Comparison of ENCODE assay signal across 8 cellular contexts in genomic region chr11:43943357-43943930, GRCh38. TPM values are rescaled to one million over a fixed set of nuclear protein-coding genes. Genes with fewer than 3 reads are reported as not detected.
DNase-seq lines count a peak whose midpoint lies in the region; ATAC-seq and TF ChIP-seq lines count a peak whose summit lies in the region.

No MANE protein-coding gene starts in this region.

- no peaks in the 10 kb centered on the region for H3K9me3 ChIP-seq in T-helper 17 cell (ENCODE audit: control insufficient read depth, low read length, poor library complexity, severe bottlenecking)
- H3K9me3 ChIP-seq in fibroblast of lung (ENCODE audit: control insufficient read depth, insufficient read depth, low read depth, low read length): no peaks in the 10 kb centered on the region
- H3K9me3 ChIP-seq in psoas muscle: no peaks in the 10 kb centered on the region

- peaks cover 3% of the 10 kb centered on the region; the same call in 2 of the 3 replicates for H3K36me3 Mint-ChIP-seq in GM23338 (ENCODE audit: low read depth)
- H3K36me3 Mint-ChIP-seq in T-helper 17 cell (ENCODE audit: low read depth): peaks cover 13% of the 10 kb centered on the region

- H3K9ac ChIP-seq in fibroblast of lung (ENCODE audit: insufficient read depth, low read length): peak overlapping the region; percentile 47

- H3K4me2 ChIP-seq in GM23338: peak overlapping the region; percentile 93
- H3K4me2 ChIP-seq in fibroblast of lung (ENCODE audit: extremely low read depth, insufficient read depth, low read length): peak overlapping the region; percentile 64

- H3K79me2 ChIP-seq in GM23338 (replicated peaks; ENCODE audit: insufficient read depth): no peaks in the 10 kb centered on the region
- no peaks in the 10 kb centered on the region for H3K79me2 ChIP-seq in fibroblast of lung (ENCODE audit: control insufficient read depth, insufficient read depth, low read length)

- H3K27ac ChIP-seq in GM23338 (ENCODE audit: low read depth) (no peak overlapping the region), fibroblast of lung (ENCODE audit: insufficient read depth, low read length) (no peak overlapping the region), psoas muscle (peak overlapping the region; percentile 79)

- H3K9me3 Mint-ChIP-seq in GM23338: peaks cover 2% of the 10 kb centered on the region; the same call in 1 of the 3 replicates

- H3F3A ChIP-seq in GM23338 (replicated peaks; ENCODE audit: low read depth): no peaks in the 10 kb centered on the region

- H3K4me1 Mint-ChIP-seq in GM23338: peaks cover 16% of the 10 kb centered on the region
- H3K4me1 Mint-ChIP-seq in T-helper 17 cell: peaks cover 15% of the 10 kb centered on the region

- peak overlapping the region; percentile 66 for H3K4me3 ChIP-seq in GM23338
- peak overlapping the region; percentile 16 to 60 (median 37) for H3K4me3 ChIP-seq in fibroblast of lung (replicated peaks in 1 of 4; ENCODE audit: control extremely low read depth in 1 of 4, insufficient read depth in 1 of 4, low read depth in 3 of 4, low read length in 4 of 4)
- H3K4me3 ChIP-seq in psoas muscle: peak overlapping the region; percentile 83

- H3K27me3 Mint-ChIP-seq in GM23338 (ENCODE audit: insufficient read depth, low read depth, poor library complexity) (peaks cover 60% of the 10 kb centered on the region), T-helper 17 cell (peaks cover 71% of the 10 kb centered on the region)

- peaks cover 12% of the 10 kb centered on the region; the same call in 1 of the 2 replicates for H3K4me1 ChIP-seq in GM23338 (ENCODE audit: insufficient read depth)
- peaks cover 4% of the 10 kb centered on the region for H3K4me1 ChIP-seq in fibroblast of lung (ENCODE audit: control insufficient read depth, extremely low read depth, insufficient read depth, low read length)
- peaks cover 13% of the 10 kb centered on the region for H3K4me1 ChIP-seq in psoas muscle

- H3K4me3 Mint-ChIP-seq in GM23338: peak overlapping the region; percentile 87
- peak overlapping the region; percentile 96 for H3K4me3 Mint-ChIP-seq in T-helper 17 cell

- intact Hi-C loops in psoas muscle (cut with DNase I): loop anchor here in 1 of 2 donors (5.0 kb wide), 1 partner anchor 36 kb away; no protein-coding TSS in a partner anchor

- H3K36me3 ChIP-seq in GM23338 (ENCODE audit: insufficient read depth): no peaks in the 10 kb centered on the region
- H3K36me3 ChIP-seq in fibroblast of lung (ENCODE audit: control insufficient read depth, insufficient read depth, low read length): no peaks in the 10 kb centered on the region
- no peaks in the 10 kb centered on the region for H3K36me3 ChIP-seq in psoas muscle (ENCODE audit: insufficient read depth in 1 of 2, low read depth in 1 of 2)

- H3K27ac Mint-ChIP-seq in GM23338: no peak overlapping the region
- H3K27ac Mint-ChIP-seq in T-helper 17 cell: no peak overlapping the region

- DNase-seq in GM23338 (ENCODE audit: low spot score) (no peak), T-helper 17 cell (no peak), fibroblast of lung (ENCODE audit: low read depth in 2 of 2) (peak in 1 of 2 donors; percentile 39), psoas muscle (no peak), NCI-H1694 treated with DMSO at 0.1 percent for 48 hours (lab: John Stamatoyannopoulos, UW) (no peak), NAMALWA (ENCODE audit: low spot score) (no peak), mesenteric fat pad (ENCODE audit: low spot score) (no peak), NCI-H187 (lab: John Stamatoyannopoulos, UW) (no peak)

- peak overlapping the region; percentile 96 for H2AFZ ChIP-seq in GM23338
- H2AFZ ChIP-seq in fibroblast of lung (ENCODE audit: low read length): no peak overlapping the region

- H3K9me2 ChIP-seq in GM23338 (ENCODE audit: insufficient read depth): no peaks in the 10 kb centered on the region

- peak; percentile 7 for ATAC-seq in GM23338
- no peak for ATAC-seq in T-helper 17 cell
- peak in 1 of 4 donors; percentile 1 for ATAC-seq in psoas muscle

- H4K20me1 ChIP-seq in GM23338 (replicated peaks; ENCODE audit: insufficient read depth) (no peaks in the 10 kb centered on the region), fibroblast of lung (ENCODE audit: control insufficient read depth, extremely low read depth, insufficient read depth, low read length) (no peaks in the 10 kb centered on the region)

- no peak for TF ChIP-seq CTCF in GM23338 (conservative IDR thresholded peaks at IDR 0.05; ENCODE audit: low read depth in 2 of 2)
- TF ChIP-seq CTCF in fibroblast of lung (conservative IDR thresholded peaks at IDR 0.05 in 1 of 2, IDR thresholded peaks at IDR 0.05 in 1 of 2; ENCODE audit: low read depth in 1 of 2, low read length in 2 of 2): no peak
- no peak for TF ChIP-seq CTCF in psoas muscle (IDR thresholded peaks at IDR 0.05)

- WGBS in psoas muscle, 3 donors: 0 to 1% (median 0%) methylated on average over 31 to 50 of the region's 50 CpGs

- H3K27me3 ChIP-seq in GM23338 (ENCODE audit: insufficient read depth) (peaks cover 60% of the 10 kb centered on the region), fibroblast of lung (ENCODE audit: control insufficient read depth, insufficient read depth, low read length) (peaks cover 38% of the 10 kb centered on the region), psoas muscle (ENCODE audit: insufficient read depth in 3 of 3, low read length in 2 of 3) (peaks cover 0 to 12% (median 4%) of the 10 kb centered on the region in 3 donors)

TF ChIP-seq in GM23338, 12 proteins besides CTCF, POLR2A, EP300 and RAD21 (continues in another document):
- TF ChIP-seq ZNF331 (CRISPR knock-in tag; IDR thresholded peaks at IDR 0.05; ENCODE audit: low read depth) (no peak), ZNF114 (CRISPR knock-in tag; IDR thresholded peaks at IDR 0.05) (no peak), NANOG (IDR thresholded peaks at IDR 0.05; ENCODE audit: borderline replicate concordance) (no peak), EZH2 (IDR thresholded peaks at IDR 0.05; ENCODE audit: low read depth, unreplicated experiment) (peak; percentile 94), JUNB (IDR thresholded peaks at IDR 0.05; ENCODE audit: unreplicated experiment) (no peak)
- TF ChIP-seq, protein P1, sequence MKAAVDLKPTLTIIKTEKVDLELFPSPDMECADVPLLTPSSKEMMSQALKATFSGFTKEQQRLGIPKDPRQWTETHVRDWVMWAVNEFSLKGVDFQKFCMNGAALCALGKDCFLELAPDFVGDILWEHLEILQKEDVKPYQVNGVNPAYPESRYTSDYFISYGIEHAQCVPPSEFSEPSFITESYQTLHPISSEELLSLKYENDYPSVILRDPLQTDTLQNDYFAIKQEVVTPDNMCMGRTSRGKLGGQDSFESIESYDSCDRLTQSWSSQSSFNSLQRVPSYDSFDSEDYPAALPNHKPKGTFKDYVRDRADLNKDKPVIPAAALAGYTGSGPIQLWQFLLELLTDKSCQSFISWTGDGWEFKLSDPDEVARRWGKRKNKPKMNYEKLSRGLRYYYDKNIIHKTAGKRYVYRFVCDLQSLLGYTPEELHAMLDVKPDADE (IDR thresholded peaks at IDR 0.05): no peak

RNA-seq across cellular contexts. Expression of gene C11orf96, which starts 1.0 kb away (rescaled TPM):
- 2.5 and 2.6 TPM in 2 replicates for total RNA-seq in GM23338 (2014; rRNA removed; shearing (Covaris generic))
- polyA plus RNA-seq in GM23338 (2016; fragmentation: Nextera tagmentation; extraction: Ambion mirVana) (0.31 and 1.4 TPM in 2 replicates), fibroblast of lung (0.80 and 2.5 TPM in 2 replicates), psoas muscle (10 to 100 TPM in 1 of 3 donors, 1 to 10 TPM in 2; 8.5 to 13.2 (median 10.0) TPM)
- total RNA-seq in T-helper 17 cell (under 1 TPM in 1 of 2 donors, not detected in 1; 0.34 TPM), fibroblast of lung (5.6 and 8.4 TPM in 2 replicates), psoas muscle (100 to 1,000 TPM in 1 of 4 donors, 10 to 100 TPM in 3; 16.5 to 122 (median 61.0) TPM), mesenteric fat pad (349 TPM)
- polyA plus RNA-seq in fibroblast of lung (2012): 0.92 and 3.7 TPM in 2 replicates
- polyA minus RNA-seq in fibroblast of lung (ENCODE audit: low replicate concordance): 0.90 TPM in 1 of 2 replicates, not detected in the other
